ENCODE assay signal across 10 cellular contexts in the genomic region with DNA sequence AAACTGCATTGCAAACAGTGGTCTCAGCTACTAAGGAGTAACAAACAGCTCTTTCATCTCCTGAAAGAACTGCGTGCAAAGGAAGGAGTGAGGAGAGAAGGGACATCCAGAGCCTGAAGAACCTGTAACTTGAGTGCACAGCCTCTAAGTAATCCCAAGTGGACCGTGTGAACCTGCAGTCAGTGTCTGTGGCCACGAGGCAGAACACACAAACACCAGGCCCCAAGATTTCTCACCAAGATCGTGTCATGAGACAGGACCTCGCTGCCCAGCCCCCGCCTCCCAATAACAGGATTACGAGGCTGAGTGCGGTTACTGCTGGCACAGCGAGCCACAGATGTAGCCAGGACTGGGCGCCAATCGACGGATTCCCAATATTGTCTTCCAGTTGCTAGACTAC.
DNase-seq lines count a peak whose midpoint lies in the region; ATAC-seq and TF ChIP-seq lines count a peak whose summit lies in the region.
"Had no signal": no experiment of that assay in that cellular context is flagged by ENCODE, and none has a peak within 500 bp of the region (broad histone marks: within the 10 kb centered on the region; RNA-seq: fewer than 3 reads in every experiment).

No MANE protein-coding gene starts in this region.

- no peaks in the 10 kb centered on the region for H3K9me3 Mint-ChIP-seq in mesothelial cell of epicardium
- H3K9me3 Mint-ChIP-seq: activated naive CD4-positive, alpha-beta T cell treated with anti-CD3 and anti-CD28 coated beads, Interleukin-2, amount 50 U/mL, for 72 hours had no signal

- DNase-seq in MG63 (peak; percentile 93), coronary artery (ENCODE audit: low spot score) (no peak), lower leg skin (ENCODE audit: low spot score in 2 of 2) (peak; percentile 84 to 96), stromal cell of bone marrow (ENCODE audit: low read depth) (peak; percentile 76), foreskin fibroblast (no peak), mesothelial cell of epicardium (ENCODE audit: low spot score in 2 of 2, unreplicated experiment in 2 of 2) (no peak), GOT3 (lab: John Stamatoyannopoulos, UW) (no peak)
- DNase-seq: stimulated activated CD4-positive, alpha-beta T cell treated with anti-CD3 and anti-CD28 coated beads, Interleukin-2, amount 100 ng/mL, for 24 hours had no signal

- H3K36me3 Mint-ChIP-seq in mesothelial cell of epicardium, result no peaks in the 10 kb centered on the region
- H3K36me3 Mint-ChIP-seq: activated naive CD4-positive, alpha-beta T cell treated with anti-CD3 and anti-CD28 coated beads, Interleukin-2, amount 50 U/mL, for 72 hours had no signal

- TF ChIP-seq POLR2A in lower leg skin (IDR thresholded peaks at IDR 0.05), result no peak

- H3K4me3 Mint-ChIP-seq in mesothelial cell of epicardium, result no peak overlapping the region

- H3K27me3 Mint-ChIP-seq in mesothelial cell of epicardium (ENCODE audit: low read depth), result no peaks in the 10 kb centered on the region

- H3K36me3 ChIP-seq in MG63, result no peaks in the 10 kb centered on the region

- no peak overlapping the region for H3K4me3 ChIP-seq in MG63
- no peak overlapping the region for H3K4me3 ChIP-seq in coronary artery
- no peak overlapping the region for H3K4me3 ChIP-seq in lower leg skin (ENCODE audit: low read depth, poor library complexity, severe bottlenecking)
- H3K4me3 ChIP-seq in foreskin fibroblast (ENCODE audit: low read depth in 1 of 2, low read length in 2 of 2), result no peak overlapping the region

- H3K27ac Mint-ChIP-seq in mesothelial cell of epicardium, result no peak overlapping the region

- no peaks in the 10 kb centered on the region for H3K9me3 ChIP-seq in MG63

- TF ChIP-seq CTCF in coronary artery (IDR thresholded peaks at IDR 0.05) (no peak), lower leg skin (IDR thresholded peaks at IDR 0.05) (no peak), foreskin fibroblast (IDR thresholded peaks at IDR 0.05; ENCODE audit: low read depth, low read length) (no peak), mesothelial cell of epicardium (IDR thresholded peaks at IDR 0.05; ENCODE audit: unreplicated experiment) (no peak)

- intact Hi-C loops in lower leg skin (cut with DNase I; ENCODE audit: low total_unique reads), result no loop called here

- peaks cover 45% of the 10 kb centered on the region for H3K4me1 Mint-ChIP-seq in mesothelial cell of epicardium

- WGBS in lower leg skin, 2 donors, result 33 to 36% methylated on average over 12 of the region's 12 CpGs

- peak overlapping the region; percentile 64 to 81 for H3K27ac ChIP-seq in coronary artery

- no peaks in the 10 kb centered on the region for H3K27me3 ChIP-seq in MG63

- no peak for ATAC-seq in GM21447 (IDR thresholded peaks at IDR 0.05; ENCODE audit: unreplicated experiment)
- ATAC-seq: activated naive CD4-positive, alpha-beta T cell treated with anti-CD3 and anti-CD28 coated beads, Interleukin-2, amount 50 U/mL, for 72 hours had no signal

Comparison
In these comparisons a context has a peak if more than half of its experiments do, and no peak if none do; other contexts are left out.
1. DNase-seq: peak in MG63 (single experiment), lower leg skin (2 of 2) and stromal cell of bone marrow (single experiment); none in coronary artery (single experiment), foreskin fibroblast (0 of 2), mesothelial cell of epicardium (0 of 2) and GOT3 (single experiment).